In genomic region chr11:16926868-16927267, GRCh38 we compare ENCODE assay signal across 27 cellular contexts.
"Had no signal": no experiment of that assay in that cellular context is flagged by ENCODE, and none has a peak within 500 bp of the region (broad histone marks: within the 10 kb centered on the region; RNA-seq: fewer than 3 reads in every experiment).

No MANE protein-coding gene starts in this region.

- H3K9ac ChIP-seq: SK-N-SH had no signal

- H3K27ac ChIP-seq: ascending aorta, RWPE1, SJCRH30 had no signal

- H3K4me3 ChIP-seq: ascending aorta, body of pancreas, MG63, Peyer's patch, SJCRH30 had no signal

- H3K36me3 ChIP-seq: ascending aorta, MG63, Peyer's patch, SJCRH30 had no signal

- H3K27me3 ChIP-seq: ascending aorta, body of pancreas, Peyer's patch had no signal

- H3K9me3 ChIP-seq: ascending aorta, body of pancreas, MG63, Peyer's patch, SJCRH30, SK-N-SH had no signal

- H3K4me2 ChIP-seq: SK-N-SH had no signal

- DNase-seq: activated CD4-positive, alpha-beta T cell treated with anti-CD3 and anti-CD28 coated beads for 48 hours; activated CD4-positive, alpha-beta T cell treated with anti-CD3 and anti-CD28 coated beads, Interleukin-2, amount 50 U/mL, for 48 hours; activated CD4-positive, CD25-positive, alpha-beta regulatory T cell treated with anti-CD3 and anti-CD28 coated beads, Interleukin-2, amount 50 U/mL, for 72 hours; activated CD8-positive, alpha-beta memory T cell treated with anti-CD3 and anti-CD28 coated beads for 24 hours; activated effector memory CD4-positive, alpha-beta T cell treated with anti-CD3 and anti-CD28 coated beads, Interleukin-2, amount 50 U/mL, for 16 hours; activated naive CD4-positive, alpha-beta T cell treated with Interleukin-2 at 50 U/mL for 16 hours; activated naive CD8-positive, alpha-beta T cell treated with anti-CD3 and anti-CD28 coated beads, Interleukin-2, amount 50 U/mL, for 24 hours; activated T-cell treated with anti-CD3 and anti-CD28 coated beads, Interleukin-2, amount 50 U/mL, for 4 hours; amniotic stem cell; body of pancreas; central memory CD4-positive, alpha-beta T cell; MG63; MV-4-11; NCI-H1092 treated with DMSO at 0.1 percent for 48 hours; NCI-H1417 treated with DMSO at 0.1 percent for 48 hours; NCI-H1694; NCI-H2029; NCI-H2107; NCI-H446; Peyer's patch; Right ventricle myocardium superior; SJCRH30; SK-N-SH had no signal

- ATAC-seq: activated naive CD4-positive, alpha-beta T cell treated with anti-CD3 and anti-CD28 coated beads, Interleukin-2, amount 50 U/mL, for 72 hours; activated naive CD8-positive, alpha-beta T cell treated with anti-CD3 and anti-CD28 coated beads, Interleukin-2, amount 50 U/mL, for 24 hours; activated T-cell treated with anti-CD3 and anti-CD28 coated beads, Interleukin-2, amount 50 U/mL, for 4 hours; body of pancreas; WTC11 had no signal
